Comparison of ENCODE assay signal across 8 cellular contexts in the genomic region with DNA sequence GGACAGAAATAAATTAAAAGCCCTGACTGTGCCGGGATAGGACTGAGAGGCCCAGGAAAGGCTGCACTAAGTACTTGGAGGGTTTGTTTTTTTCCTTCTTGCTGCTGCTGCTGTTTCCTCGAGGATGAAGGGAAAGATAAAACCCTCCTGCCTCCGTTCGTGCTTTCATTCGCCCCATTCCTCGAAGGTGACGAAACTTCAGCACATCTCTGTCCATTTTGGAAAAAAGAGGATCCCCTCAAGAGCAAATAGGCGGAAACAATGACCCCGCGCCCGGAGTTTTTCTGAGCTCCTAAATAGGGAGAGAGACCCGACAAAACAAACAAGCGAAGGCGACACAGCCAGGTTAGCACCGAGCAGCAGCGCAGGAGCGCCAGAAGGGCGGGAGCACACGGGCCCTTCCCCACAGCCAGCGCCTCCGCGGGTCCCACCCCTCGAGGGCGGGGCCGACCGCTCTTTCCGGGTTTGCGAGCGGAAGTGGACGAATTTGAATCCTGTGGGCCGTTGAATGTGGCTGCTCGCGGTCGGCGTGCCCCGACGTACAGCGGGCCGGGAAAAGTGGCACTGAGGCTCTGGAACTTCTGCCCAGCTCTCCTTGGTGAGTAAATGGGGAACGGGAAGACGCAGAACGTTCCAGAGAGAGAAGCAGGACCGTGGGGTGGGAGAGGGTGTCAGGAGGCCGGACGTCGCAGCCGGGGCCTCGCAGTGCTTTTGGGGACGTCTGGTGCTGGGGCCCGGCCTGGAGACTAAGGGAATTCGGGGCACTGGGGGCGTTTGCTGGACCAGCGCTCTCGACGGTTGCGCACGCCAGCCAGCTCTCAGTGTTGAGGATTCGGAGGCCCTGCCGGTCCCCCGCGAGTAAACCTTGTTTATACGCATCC. TPM values are rescaled to one million over a fixed set of nuclear protein-coding genes. Genes with fewer than 3 reads are reported as not detected.
A peak's percentile ranks its signal among the peaks of the same experiment; 100 is the strongest.
DNase-seq lines count a peak whose midpoint lies in the region; ATAC-seq, FAIRE-seq and TF ChIP-seq lines count a peak whose summit lies in the region.

A gene with protein sequence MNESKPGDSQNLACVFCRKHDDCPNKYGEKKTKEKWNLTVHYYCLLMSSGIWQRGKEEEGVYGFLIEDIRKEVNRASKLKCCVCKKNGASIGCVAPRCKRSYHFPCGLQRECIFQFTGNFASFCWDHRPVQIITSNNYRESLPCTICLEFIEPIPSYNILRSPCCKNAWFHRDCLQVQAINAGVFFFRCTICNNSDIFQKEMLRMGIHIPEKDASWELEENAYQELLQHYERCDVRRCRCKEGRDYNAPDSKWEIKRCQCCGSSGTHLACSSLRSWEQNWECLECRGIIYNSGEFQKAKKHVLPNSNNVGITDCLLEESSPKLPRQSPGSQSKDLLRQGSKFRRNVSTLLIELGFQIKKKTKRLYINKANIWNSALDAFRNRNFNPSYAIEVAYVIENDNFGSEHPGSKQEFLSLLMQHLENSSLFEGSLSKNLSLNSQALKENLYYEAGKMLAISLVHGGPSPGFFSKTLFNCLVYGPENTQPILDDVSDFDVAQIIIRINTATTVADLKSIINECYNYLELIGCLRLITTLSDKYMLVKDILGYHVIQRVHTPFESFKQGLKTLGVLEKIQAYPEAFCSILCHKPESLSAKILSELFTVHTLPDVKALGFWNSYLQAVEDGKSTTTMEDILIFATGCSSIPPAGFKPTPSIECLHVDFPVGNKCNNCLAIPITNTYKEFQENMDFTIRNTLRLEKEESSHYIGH (plus strand): TSS at position 484 of the 881 bp plus-strand sequence. CDS start 21,922 bp downstream, outside the sequence.

- no peaks in the 10 kb centered on the region for H3K36me3 ChIP-seq in KMS-11 (ENCODE audit: insufficient read depth)

- H3K9ac ChIP-seq in KMS-11, result peak within 1 kb of the TSS; percentile 74

- TF ChIP-seq CTCF in KMS-11 (conservative IDR thresholded peaks at IDR 0.05; ENCODE audit: low read depth, low read length) (no peak), fibroblast of mammary gland (conservative IDR thresholded peaks at IDR 0.05; ENCODE audit: control insufficient read depth, insufficient read depth, low read depth, low read length) (no peak), natural killer cell (IDR thresholded peaks at IDR 0.05) (no peak)

- H3K27me3 ChIP-seq in KMS-11 (ENCODE audit: insufficient read depth, low read depth), result no peaks in the 10 kb centered on the region

- peaks cover 42% of the 10 kb centered on the region for H3K79me2 ChIP-seq in KMS-11 (ENCODE audit: insufficient read depth, low read depth)

- no peaks in the 10 kb centered on the region for H3K27me3 Mint-ChIP-seq in activated T-helper 17 cell treated with anti-CD3 and anti-CD28 coated beads, Interleukin-2, amount 50 U/mL, for 72 hours
- H3K27me3 Mint-ChIP-seq in natural killer cell (ENCODE audit: low read depth in 2 of 2), result peaks cover 0 to 3% of the 10 kb centered on the region in 2 donors

- H3K4me1 ChIP-seq in KMS-11 (ENCODE audit: low read depth, poor library complexity, severe bottlenecking), result peaks cover 13% of the 10 kb centered on the region

- peaks cover 35% of the 10 kb centered on the region for H3K36me3 Mint-ChIP-seq in activated T-helper 17 cell treated with anti-CD3 and anti-CD28 coated beads, Interleukin-2, amount 50 U/mL, for 72 hours (ENCODE audit: low read depth)
- H3K36me3 Mint-ChIP-seq in natural killer cell, result no peaks in the 10 kb centered on the region

- peak within 1 kb of the TSS; percentile 72 for H3K27ac ChIP-seq in KMS-11

- H2AFZ ChIP-seq in KMS-11 (ENCODE audit: low read depth), result peak within 1 kb of the TSS; percentile 77

- H3K4me2 ChIP-seq in KMS-11, result peak within 1 kb of the TSS; percentile 80

- peak within 1 kb of the TSS; percentile 95 for H3K4me3 Mint-ChIP-seq in activated T-helper 17 cell treated with anti-CD3 and anti-CD28 coated beads, Interleukin-2, amount 50 U/mL, for 72 hours
- peak within 1 kb of the TSS; percentile 98 for H3K4me3 Mint-ChIP-seq in natural killer cell

- no peaks in the 10 kb centered on the region; the same call in 1 of the 2 replicates for H4K20me1 ChIP-seq in KMS-11 (ENCODE audit: insufficient read depth)

- intact Hi-C loops in natural killer cell (cut with micrococcal nuclease), result loop anchor here (1.0 kb wide), 1 partner anchor 63 kb away; the partner anchor contains the start of gene SCFD1

- DNase-seq in DMS79 treated with DMSO at 0.1 percent for 48 hours (lab: John Stamatoyannopoulos, UW) (peak; percentile 95), RCC 7860 (ENCODE audit: low spot score) (peak; percentile 53), fibroblast of mammary gland (ENCODE audit: low read depth) (peak; percentile 79), natural killer cell (peak; percentile 84)
- peak; percentile 86 for DNase-seq in stimulated activated naive CD4-positive, alpha-beta T cell treated with Interleukin-2 at 50 U/mL for 16 hours (lab: John Stamatoyannopoulos, UW)

- no peak for FAIRE-seq in RCC 7860 (lab: Jason Lieb, UNC)

- ATAC-seq in GM21786 (IDR thresholded peaks at IDR 0.05; ENCODE audit: unreplicated experiment) (peak; percentile 99), natural killer cell (peak; percentile 98)
- ATAC-seq in activated T-helper 17 cell treated with anti-CD3 and anti-CD28 coated beads, Interleukin-2, amount 50 U/mL, for 72 hours (replicated peaks), result peak; percentile 100

- H3K4me1 Mint-ChIP-seq in activated T-helper 17 cell treated with anti-CD3 and anti-CD28 coated beads, Interleukin-2, amount 50 U/mL, for 72 hours, result peaks cover 22% of the 10 kb centered on the region
- peaks cover 35 to 39% of the 10 kb centered on the region in 2 donors for H3K4me1 Mint-ChIP-seq in natural killer cell

- H3K9me3 Mint-ChIP-seq in activated T-helper 17 cell treated with anti-CD3 and anti-CD28 coated beads, Interleukin-2, amount 50 U/mL, for 72 hours, result no peaks in the 10 kb centered on the region
- no peaks in the 10 kb centered on the region for H3K9me3 Mint-ChIP-seq in natural killer cell

- H3K4me3 ChIP-seq in KMS-11 (IDR thresholded peaks at IDR 0.05; ENCODE audit: insufficient read depth, low read depth, low read length) (no peak within 1 kb of the TSS), fibroblast of mammary gland (ENCODE audit: control insufficient read depth, low read depth, low read length) (peak within 1 kb of the TSS; percentile 97)

- H3K27ac Mint-ChIP-seq in activated T-helper 17 cell treated with anti-CD3 and anti-CD28 coated beads, Interleukin-2, amount 50 U/mL, for 72 hours, result peak within 1 kb of the TSS; percentile 96
- peak within 1 kb of the TSS; percentile 92 to 96 for H3K27ac Mint-ChIP-seq in natural killer cell

RNA-seq across cellular contexts. Expression of the gene that starts here (rescaled TPM):
- total RNA-seq in activated T-helper 17 cell treated with anti-CD3 and anti-CD28 coated beads, Interleukin-2, amount 50 U/mL, for 72 hours, result 10 to 100 TPM; 30.0 to 40.5 TPM
- 10 to 100 TPM; 28.7 to 47.1 (median 33.4) TPM for total RNA-seq in natural killer cell
